Comparison of ENCODE assay signal across 8 cellular contexts in the genomic region with DNA sequence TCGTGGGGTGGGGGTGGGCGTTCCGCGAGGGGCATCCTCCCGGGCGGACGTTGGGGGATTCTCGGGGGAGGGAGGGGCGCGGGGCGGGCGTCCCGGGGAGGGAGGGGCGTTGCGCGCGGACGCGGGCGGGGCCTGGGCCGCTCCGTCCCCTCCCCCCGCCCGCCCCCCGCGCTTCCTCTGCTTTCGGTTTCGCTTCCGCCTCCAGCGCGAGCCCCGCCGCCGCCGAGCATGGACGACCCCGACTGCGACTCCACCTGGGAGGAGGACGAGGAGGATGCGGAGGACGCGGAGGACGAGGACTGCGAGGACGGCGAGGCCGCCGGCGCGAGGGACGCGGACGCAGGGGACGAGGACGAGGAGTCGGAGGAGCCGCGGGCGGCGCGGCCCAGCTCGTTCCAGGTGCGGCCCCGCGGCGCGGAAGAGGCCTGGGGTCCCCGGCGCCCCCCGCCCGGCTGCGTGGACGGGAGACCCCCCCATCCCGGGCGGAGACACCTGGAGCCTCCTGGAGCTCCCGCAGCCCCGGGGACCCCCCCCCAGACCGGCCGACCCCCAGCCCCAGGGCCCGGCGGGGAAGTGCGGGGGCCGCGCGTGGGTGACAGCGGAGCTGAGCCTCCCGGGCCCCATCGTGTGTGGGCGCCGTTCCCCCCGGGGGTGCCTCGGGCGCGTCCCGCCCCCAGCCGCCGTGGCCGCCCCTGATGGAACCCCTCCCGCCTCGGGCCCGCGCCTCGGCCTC. TPM values are rescaled to one million over a fixed set of nuclear protein-coding genes. Genes with fewer than 3 reads are reported as not detected.
A peak's percentile ranks its signal among the peaks of the same experiment; 100 is the strongest.
DNase-seq lines count a peak whose midpoint lies in the region; ATAC-seq and TF ChIP-seq lines count a peak whose summit lies in the region.

TSS of gene OGFR (plus strand) at position 204 of the 733 bp plus-strand sequence. CDS start at position 229, 25 bp downstream.

- no peak for TF ChIP-seq POLR2A in lower leg skin (IDR thresholded peaks at IDR 0.05)

- no peak for ATAC-seq in GM21526 (IDR thresholded peaks at IDR 0.05; ENCODE audit: low FRiP score, unreplicated experiment)

- 0% methylated on average over 11 to 12 of the region's 103 CpGs for WGBS in lower leg skin, 2 donors

- intact Hi-C loops in lower leg skin (cut with DNase I; ENCODE audit: low total_unique reads), result loop anchor here (5.0 to 10.0 kb wide), 3 partner anchors 137 to 400 kb away; partner anchors contain the start of gene CABLES2

- H3K4me3 ChIP-seq in AG10803 (ENCODE audit: low read length) (peak within 1 kb of the TSS; percentile 80), lower leg skin (ENCODE audit: low read depth, poor library complexity, severe bottlenecking) (peak within 1 kb of the TSS; percentile 68)

- TF ChIP-seq CTCF in AG10803 (conservative IDR thresholded peaks at IDR 0.05; ENCODE audit: low read length) (no peak), lower leg skin (IDR thresholded peaks at IDR 0.05) (no peak)

- DNase-seq in AG10803 (ENCODE audit: low read depth), result peak; percentile 41
- peak; percentile 94 for DNase-seq in GM19238 (ENCODE audit: insufficient read length, low spot score)
- DNase-seq in NCI-H1092 (lab: John Stamatoyannopoulos, UW), result peak; percentile 52
- DNase-seq in activated CD4-positive, alpha-beta T cell treated with anti-CD3 and anti-CD28 coated beads, Interleukin-2, amount 50 U/mL, for 1 hour, result peak; percentile 65
- peak in 1 of 2 donors; percentile 66 for DNase-seq in dermis microvascular lymphatic vessel endothelial cell (ENCODE audit: low read depth in 2 of 2)
- peak in 1 of 2 donors; percentile 94 for DNase-seq in lower leg skin (ENCODE audit: low spot score in 2 of 2)
- DNase-seq in stimulated activated CD4-positive, alpha-beta T cell treated with anti-CD3 and anti-CD28 coated beads, TNF-alpha, amount 100 ng/mL, for 24 hours (ENCODE audit: low read depth in 3 of 3), result peak; percentile 36 to 66 (median 53)

RNA-seq across cellular contexts. Expression of gene OGFR, which starts in this region (rescaled TPM):
- total RNA-seq in dermis microvascular lymphatic vessel endothelial cell, result 18.2 and 29.2 TPM in 2 replicates
- total RNA-seq in lower leg skin, result 10 to 100 TPM; 50.3 to 76.9 (median 58.5) TPM
